Comparison of ENCODE assay signal across 8 cellular contexts in the genomic region with DNA sequence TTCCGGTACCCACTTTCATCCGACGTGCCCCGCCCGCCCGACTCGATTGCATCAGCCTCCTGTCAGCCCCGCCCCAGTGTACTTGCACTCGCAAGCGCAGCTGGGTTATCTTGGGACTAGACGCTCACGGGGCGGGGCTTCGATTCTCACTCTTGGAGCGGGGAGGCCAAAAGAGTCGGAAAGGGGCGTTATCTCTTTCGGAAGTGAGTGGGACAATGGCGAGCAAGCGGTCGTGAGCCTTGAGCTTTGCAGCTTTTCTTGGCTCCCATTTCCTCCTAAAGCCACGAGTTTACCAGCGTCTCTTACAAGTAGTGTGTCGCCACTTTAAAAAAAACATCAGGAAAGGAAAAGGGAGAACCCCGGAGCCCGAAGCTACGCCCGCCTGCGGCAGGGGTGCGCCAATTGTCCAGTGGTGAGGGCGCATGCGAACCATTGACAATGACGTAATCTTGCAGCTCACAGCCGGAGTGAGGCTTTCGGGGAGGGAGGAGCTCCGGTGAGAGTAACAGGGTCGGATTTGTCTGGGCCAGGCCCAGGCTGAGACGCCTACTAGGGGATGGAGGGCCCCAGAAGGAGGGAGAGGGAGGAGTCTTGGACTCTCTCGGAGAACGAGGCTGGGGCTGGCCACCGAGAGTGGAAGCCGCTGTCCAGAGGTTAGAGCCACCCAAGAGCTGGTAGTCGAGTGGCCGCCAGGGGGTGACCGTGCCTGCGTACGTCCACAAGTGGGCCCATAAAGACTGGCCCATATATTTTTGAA.
DNase-seq lines count a peak whose midpoint lies in the region; ATAC-seq and TF ChIP-seq lines count a peak whose summit lies in the region.

No MANE protein-coding gene starts in this region.

- peak; percentile 88 for ATAC-seq in GM18499 (IDR thresholded peaks at IDR 0.05; ENCODE audit: insufficient read depth, unreplicated experiment)
- ATAC-seq in HG02943 (IDR thresholded peaks at IDR 0.05; ENCODE audit: low read depth, unreplicated experiment) = peak; percentile 92
- peak; percentile 90 for ATAC-seq in T-helper 17 cell
- peak; percentile 98 for ATAC-seq in left ventricle myocardium superior

- H3K4me1 ChIP-seq in prostate gland (replicated peaks) (no peaks in the 10 kb centered on the region), urinary bladder (ENCODE audit: insufficient read depth) (no peaks in the 10 kb centered on the region)

- H3K4me3 Mint-ChIP-seq in T-helper 17 cell = peak overlapping the region; percentile 92

- peaks cover 3% of the 10 kb centered on the region for H3K36me3 Mint-ChIP-seq in T-helper 17 cell (ENCODE audit: low read depth)

- H3K27ac ChIP-seq in prostate gland = peak overlapping the region; percentile 86 to 89
- peak overlapping the region; percentile 78 for H3K27ac ChIP-seq in urinary bladder (ENCODE audit: low read depth)

- no peaks in the 10 kb centered on the region for H3K27me3 Mint-ChIP-seq in T-helper 17 cell

- WGBS in prostate gland = under 1% methylated on average over 47 of the region's 47 CpGs
- under 1% methylated on average over 47 of the region's 47 CpGs for whole genome bisulfite sequencing in urinary bladder

- H3K36me3 ChIP-seq in prostate gland = no peaks in the 10 kb centered on the region
- no peaks in the 10 kb centered on the region for H3K36me3 ChIP-seq in urinary bladder (ENCODE audit: insufficient read depth)

- TF ChIP-seq POLR2A in prostate gland (IDR thresholded peaks at IDR 0.05) = peak; percentile 45

- peak overlapping the region; percentile 99 for H3K27ac Mint-ChIP-seq in T-helper 17 cell

- peak; percentile 92 for DNase-seq in NCI-H1694 treated with DMSO at 0.1 percent for 48 hours (lab: John Stamatoyannopoulos, UW)
- peak; percentile 78 to 85 (median 79) for DNase-seq in T-helper 17 cell
- peak; percentile 31 to 93 (median 82) for DNase-seq in anterior cingulate cortex (lab: John Stamatoyannopoulos, UW)
- DNase-seq in left ventricle myocardium superior = peak; percentile 95
- DNase-seq in prostate gland (ENCODE audit: low spot score) = peak; percentile 89

- H3K4me3 ChIP-seq in prostate gland (peak overlapping the region; percentile 36 to 42), urinary bladder (ENCODE audit: low read depth, low read length) (peak overlapping the region; percentile 16)

- no peaks in the 10 kb centered on the region for H3K27me3 ChIP-seq in prostate gland (replicated peaks; ENCODE audit: insufficient read depth)

- peak in 3 of 4 experiments; percentile 40 to 68 (median 62) for TF ChIP-seq CTCF in prostate gland (IDR thresholded peaks at IDR 0.05)

- H3K9me3 ChIP-seq in T-helper 17 cell (ENCODE audit: control insufficient read depth, low read length, poor library complexity, severe bottlenecking) = no peaks in the 10 kb centered on the region
- H3K9me3 ChIP-seq in prostate gland = no peaks in the 10 kb centered on the region

- peaks cover 3% of the 10 kb centered on the region for H3K4me1 Mint-ChIP-seq in T-helper 17 cell

- intact Hi-C loops in left ventricle myocardium superior (cut with micrococcal nuclease) = no loop called here
- intact Hi-C loops in prostate gland (cut with DNase I) = loop anchor here (2.0 to 10.0 kb wide), 2 partner anchors 105 to 169 kb away; a partner anchor contains a TSS

Comparison
In these comparisons a context has a peak if more than half of its experiments do, and no peak if none do; other contexts are left out.
1. Peak in every context shown above with its lines: DNase-seq, ATAC-seq, H3K4me3 ChIP-seq and H3K27ac ChIP-seq.